Comparison of ENCODE assay signal across 14 cellular contexts in the genomic region with DNA sequence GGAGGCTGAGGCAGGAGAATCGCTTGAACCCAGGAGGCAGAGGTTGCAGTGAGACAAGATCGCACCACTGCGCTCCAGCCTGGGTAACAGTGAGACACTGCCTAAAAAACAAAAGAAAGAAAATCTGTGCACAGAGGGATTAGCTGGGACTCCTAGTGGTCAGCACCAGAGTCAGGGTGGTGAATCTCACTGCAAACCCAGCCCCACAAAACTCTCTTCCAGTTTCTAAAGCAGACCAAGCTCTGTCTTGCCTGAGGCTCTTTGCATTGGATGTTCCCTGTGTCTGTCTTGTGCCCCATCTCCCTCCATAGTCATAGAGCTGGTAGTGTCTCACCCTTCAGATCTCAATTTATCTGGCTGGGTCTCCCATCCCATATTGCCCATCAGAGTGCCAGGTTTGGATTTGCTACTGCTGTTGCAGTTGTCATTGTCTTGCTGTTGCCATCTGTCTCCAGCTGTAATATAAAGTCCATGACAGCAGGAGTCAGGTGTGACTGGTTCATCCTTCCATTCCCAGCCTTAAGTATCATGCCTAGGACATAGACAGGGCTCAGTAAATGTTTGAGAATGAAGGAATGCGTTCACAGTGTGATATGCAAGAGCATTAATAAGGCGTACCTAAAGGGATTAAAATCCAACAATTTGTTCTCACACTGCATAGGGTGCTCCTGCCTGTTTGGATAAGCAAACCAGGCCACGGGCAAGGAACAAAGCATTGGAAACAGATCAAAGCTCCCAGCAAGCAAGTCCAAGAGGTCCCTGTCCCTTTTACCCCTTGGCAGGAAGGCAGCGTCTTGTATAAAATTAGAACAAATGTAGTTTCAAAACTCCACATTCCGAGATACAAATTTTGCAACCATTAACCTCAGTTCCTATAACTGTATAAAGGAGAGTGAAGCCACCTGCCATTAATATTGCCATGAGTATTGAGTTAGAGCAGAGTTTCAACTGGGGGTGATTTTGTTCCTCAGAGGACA.
"Had no signal": no experiment of that assay in that cellular context is flagged by ENCODE, and none has a peak within 500 bp of the region (broad histone marks: within the 10 kb centered on the region; RNA-seq: fewer than 3 reads in every experiment).

No MANE protein-coding gene starts in this region.

- H3K27me3 ChIP-seq: esophagus muscularis mucosa, right atrium auricular region, tibial nerve had no signal

- H3K4me1 ChIP-seq: esophagus muscularis mucosa, right atrium auricular region, tibial nerve had no signal

- H3K9me3 ChIP-seq: esophagus muscularis mucosa, prostate gland, right atrium auricular region, tibial nerve had no signal

- H3K27ac ChIP-seq: esophagus muscularis mucosa, right atrium auricular region, skin epidermis, tibial nerve had no signal

- H3K36me3 ChIP-seq: esophagus muscularis mucosa, prostate gland, right atrium auricular region, tibial nerve had no signal

- DNase-seq: activated CD4-positive, alpha-beta T cell treated with anti-CD3 and anti-CD28 coated beads, Interleukin-2, amount 10 ng/mL, durations not matched to agents 7 days and 5 days; activated CD8-positive, alpha-beta memory T cell treated with anti-CD3 and anti-CD28 coated beads, Interleukin-2, amount 50 U/mL, for 4 hours; activated naive CD4-positive, alpha-beta T cell treated with anti-CD3 and anti-CD28 coated beads for 36 hours; activated T-cell treated with anti-CD3 and anti-CD28 coated beads, Interleukin-2, amount 50 U/mL, for 4 hours; aorta; effector CD8-positive, alpha-beta T cell; glutamatergic neuron; hippocampal formation; T1000 had no signal

- H3K4me3 ChIP-seq: esophagus muscularis mucosa, prostate gland, right atrium auricular region, skin epidermis, tibial nerve had no signal
